12 cellular contexts compared by ENCODE assay signal in genomic region chr1:228781161-228781771, GRCh38. TPM values are rescaled to one million over a fixed set of nuclear protein-coding genes. Genes with fewer than 3 reads are reported as not detected.
DNase-seq lines count a peak whose midpoint lies in the region; ATAC-seq, FAIRE-seq and TF ChIP-seq lines count a peak whose summit lies in the region.
"Had no signal": no experiment of that assay in that cellular context is flagged by ENCODE, and none has a peak within 500 bp of the region (broad histone marks: within the 10 kb centered on the region; RNA-seq: fewer than 3 reads in every experiment).

No MANE protein-coding gene starts in this region.

- peak overlapping the region; percentile 13 for H3K4me2 ChIP-seq in SK-N-SH

- H3K27ac ChIP-seq in SK-N-SH (ENCODE audit: low read depth in 2 of 2, low read length in 1 of 2) (peak overlapping the region in 1 of 2 experiments; percentile 3; a peak in 1 of 4 replicates), lung (ENCODE audit: low read depth in 1 of 2, low read length in 1 of 2) (no peak overlapping the region)
- H3K27ac ChIP-seq in CD4-positive, alpha-beta T cell (ENCODE audit: low read depth, low read length) = no peak overlapping the region
- H3K27ac ChIP-seq: ascending aorta, thoracic aorta had no signal

- H3K27ac Mint-ChIP-seq in CD4-positive, alpha-beta T cell = no peak overlapping the region

- H3K4me3 Mint-ChIP-seq in CD4-positive, alpha-beta T cell = no peak overlapping the region

- no peaks in the 10 kb centered on the region for H3K9me3 Mint-ChIP-seq in CD4-positive, alpha-beta T cell

- CTCF ChIA-PET in SK-N-SH (lab: Yijun Ruan, JAX) = interaction anchor here (0.6 to 1.7 kb wide), 5 partner anchors 10 to 422 kb away, joined by 3 to 7 read pairs (median 4); partner anchors contain the start of gene RHOU
- CTCF ChIA-PET in CD4-positive, alpha-beta T cell (lab: Charles Lee) = no interaction called here

- no peaks in the 10 kb centered on the region for H3K36me3 Mint-ChIP-seq in CD4-positive, alpha-beta T cell (ENCODE audit: low read depth)

- TF ChIP-seq EP300 in SK-N-SH (IDR thresholded peaks at IDR 0.05; ENCODE audit: borderline replicate concordance in 1 of 2, low read depth in 1 of 2, low read length in 1 of 2) = peak in 1 of 2 experiments; percentile 42; a peak in 1 of 4 replicates

- H3K4me1 ChIP-seq in SK-N-SH (ENCODE audit: control insufficient read depth in 1 of 2, insufficient read depth in 2 of 2, low read depth in 1 of 2, low read length in 1 of 2) (peaks cover 0 to 10% of the 10 kb centered on the region in 2 experiments; a peak in 1 of 4 replicates), lung (ENCODE audit: control insufficient read depth in 2 of 2, insufficient read depth in 2 of 2, low read length in 2 of 2) (peaks cover 0 to 11% of the 10 kb centered on the region in 2 donors)
- H3K4me1 ChIP-seq: ascending aorta had no signal

- no peaks in the 10 kb centered on the region for H3F3A ChIP-seq in SK-N-SH (replicated peaks; ENCODE audit: insufficient read depth)

- intact Hi-C loops in CD4-positive, alpha-beta T cell (cut with DNase I, micrococcal nuclease) = no loop called here

- H3K27me3 ChIP-seq in SK-N-SH (ENCODE audit: insufficient read depth) = no peaks in the 10 kb centered on the region
- no peaks in the 10 kb centered on the region for H3K27me3 ChIP-seq in lung (ENCODE audit: control insufficient read depth, insufficient read depth)
- no peaks in the 10 kb centered on the region for H3K27me3 ChIP-seq in CD4-positive, alpha-beta T cell (ENCODE audit: control insufficient read depth, insufficient read depth, low read length)
- H3K27me3 ChIP-seq: ascending aorta had no signal

- no peaks in the 10 kb centered on the region for H4K20me1 ChIP-seq in SK-N-SH (ENCODE audit: insufficient read depth)

- peak; percentile 100 for FAIRE-seq in D721Med (lab: Jason Lieb, UNC)

- peak; percentile 54 for ATAC-seq in lung (ENCODE audit: insufficient read depth, low FRiP score)
- no peak for ATAC-seq in CD4-positive, alpha-beta T cell (ENCODE audit: poor library complexity)
- ATAC-seq: esophagus mucosa, mucosa of descending colon had no signal

- H3K4me3 ChIP-seq in SK-N-SH (ENCODE audit: low read depth in 2 of 2, low read length in 1 of 2) = no peak overlapping the region
- no peak overlapping the region for H3K4me3 ChIP-seq in lung
- H3K4me3 ChIP-seq: ascending aorta, mucosa of descending colon, thoracic aorta had no signal

- H3K27me3 Mint-ChIP-seq in CD4-positive, alpha-beta T cell = no peaks in the 10 kb centered on the region

- H3K9ac ChIP-seq in SK-N-SH = no peak overlapping the region

- no peaks in the 10 kb centered on the region for H3K9me2 ChIP-seq in SK-N-SH

- no peaks in the 10 kb centered on the region for H3K36me3 ChIP-seq in SK-N-SH (replicated peaks in 1 of 2; ENCODE audit: control insufficient read depth in 1 of 2, insufficient read depth in 2 of 2, low read length in 1 of 2)
- no peaks in the 10 kb centered on the region for H3K36me3 ChIP-seq in lung (ENCODE audit: control insufficient read depth in 2 of 2, insufficient read depth in 2 of 2, low read length in 2 of 2)
- H3K36me3 ChIP-seq: ascending aorta, thoracic aorta had no signal

- no peaks in the 10 kb centered on the region for H3K79me2 ChIP-seq in SK-N-SH (ENCODE audit: insufficient read depth)

- H2AFZ ChIP-seq in SK-N-SH (ENCODE audit: low read depth) = no peak overlapping the region

- TF ChIP-seq RAD21 in SK-N-SH (IDR thresholded peaks at IDR 0.05; ENCODE audit: low read length) = no peak

- peak; percentile 75 for DNase-seq in D721Med (ENCODE audit: insufficient read length, low spot score)
- DNase-seq in NCI-H1417 (lab: John Stamatoyannopoulos, UW) = peak; percentile 54 to 93 (median 87)
- peak; percentile 50 for DNase-seq in SK-N-SH
- peak; percentile 69 for DNase-seq in lung (ENCODE audit: low spot score)
- DNase-seq in mucosa of gallbladder (ENCODE audit: low spot score) = no peak
- no peak for DNase-seq in NOMO-1 treated with DMSO at 0.1 percent for 48 hours (lab: John Stamatoyannopoulos, UW; ENCODE audit: unreplicated experiment)
- DNase-seq in NOMO-1 (lab: John Stamatoyannopoulos, UW; ENCODE audit: unreplicated experiment in 2 of 2) = no peak
- no peak for DNase-seq in CD4-positive, alpha-beta T cell
- DNase-seq: mucosa of descending colon had no signal

- no peaks in the 10 kb centered on the region for H3K9me3 ChIP-seq in SK-N-SH
- H3K9me3 ChIP-seq in lung (ENCODE audit: control insufficient read depth in 2 of 2, insufficient read depth in 1 of 2, low read length in 1 of 2) = peaks cover 0 to 8% of the 10 kb centered on the region in 2 donors
- H3K9me3 ChIP-seq in CD4-positive, alpha-beta T cell (ENCODE audit: control insufficient read depth, low read length) = no peaks in the 10 kb centered on the region
- H3K9me3 ChIP-seq: ascending aorta, mucosa of descending colon, thoracic aorta had no signal

- POLR2A ChIA-PET in SK-N-SH (lab: Yijun Ruan, JAX) = interaction anchor here (0.6 kb wide), 1 partner anchor 24 kb away, joined by 3 read pairs; no protein-coding TSS in a partner anchor
- POLR2A ChIA-PET in CD4-positive, alpha-beta T cell (lab: Charles Lee) = no interaction called here

- no peaks in the 10 kb centered on the region for H3K4me1 Mint-ChIP-seq in CD4-positive, alpha-beta T cell (ENCODE audit: low read depth)

- no peak for TF ChIP-seq CTCF in D721Med (IDR thresholded peaks at IDR 0.05; ENCODE audit: insufficient read depth, missing control alignments)
- no peak for TF ChIP-seq CTCF in SK-N-SH (IDR thresholded peaks at IDR 0.05)
- no peak for TF ChIP-seq CTCF in lung (IDR thresholded peaks at IDR 0.05; ENCODE audit: control extremely low read depth, extremely low read depth)
- no peak for TF ChIP-seq CTCF in CD4-positive, alpha-beta T cell (IDR thresholded peaks at IDR 0.05)

- WGBS in SK-N-SH (ENCODE audit: low lambda C conversion rate) = 32% methylated on average over 8 of the region's 8 CpGs
- WGBS in lung, 2 donors = 51 to 72% methylated on average over 8 of the region's 8 CpGs

TF ChIP-seq in SK-N-SH, 30 proteins besides CTCF, POLR2A, EP300 and RAD21:
- TF ChIP-seq GATA2 (CRISPR knock-in tag; IDR thresholded peaks at IDR 0.05) (peak; percentile 37), YY1 (IDR thresholded peaks at IDR 0.05; ENCODE audit: low read depth) (no peak), ZBTB33 (IDR thresholded peaks at IDR 0.05; ENCODE audit: borderline replicate concordance, low read depth) (no peak), TCF12 (IDR thresholded peaks at IDR 0.05) (peak; percentile 47; the same call in 1 of the 2 replicates)

RNA-seq across cellular contexts. Expression of gene RHOU, which starts 46.0 kb away (rescaled TPM):
- polyA plus RNA-seq in SK-N-SH (2012; rRNA removed) (0.36 and 0.44 TPM in 2 replicates), lung (10 to 100 TPM; 12.9 to 21.1 TPM)
- polyA plus RNA-seq in SK-N-SH (2012; cell fraction: cytosol; rRNA removed) = 0.57 and 0.62 TPM in 2 replicates
- polyA plus RNA-seq in SK-N-SH (2012; cell fraction: nucleus; rRNA removed) = 0.16 and 0.25 TPM in 2 replicates
- total RNA-seq in lung (10 to 100 TPM; 25.8 to 40.1 TPM), mucosa of gallbladder (80.4 TPM)
- 1 to 10 TPM; 1.2 TPM for total RNA-seq in CD4-positive, alpha-beta T cell

Comparison
In these comparisons a context has a peak if more than half of its experiments do, and no peak if none do; other contexts are left out.
1. DNase-seq: peak in D721Med (single experiment), NCI-H1417 (3 of 3), SK-N-SH (single experiment) and lung (single experiment); none in mucosa of gallbladder (single experiment), NOMO-1 treated with DMSO at 0.1 percent for 48 hours (single experiment), NOMO-1 (0 of 2) and CD4-positive, alpha-beta T cell (0 of 10).
2. RNA of gene RHOU, which starts 46.0 kb away (total RNA-seq): 80.4 TPM in mucosa of gallbladder (single experiment) and 25.8 to 40.1 TPM in lung; 1.2 TPM in CD4-positive, alpha-beta T cell; every median in the first group is over 10 times any median in the second.